Comparison of ENCODE assay signal across 8 cellular contexts in genomic region chrX:153944140-153944799, GRCh38. TPM values are rescaled to one million over a fixed set of nuclear protein-coding genes. Genes with fewer than 3 reads are reported as not detected.
A peak's percentile ranks its signal among the peaks of the same experiment; 100 is the strongest.
DNase-seq lines count a peak whose midpoint lies in the region; ATAC-seq, FAIRE-seq and TF ChIP-seq lines count a peak whose summit lies in the region.

Gene RENBP (minus strand): TSS chrX:153944643. CDS start chrX:153944610, 33 bp downstream.

- H3K9me3 ChIP-seq in iPS-18a (ENCODE audit: control insufficient read depth, low read depth, low read length): no peaks in the 10 kb centered on the region

- peaks cover under 1% of the 10 kb centered on the region for H3K36me3 ChIP-seq in iPS-18a (ENCODE audit: control insufficient read depth, low read depth, low read length)

- no peak within 1 kb of the TSS for H3K9ac ChIP-seq in iPS-18a (ENCODE audit: low read length)

- no peaks in the 10 kb centered on the region for H3K9me3 Mint-ChIP-seq in activated CD8-positive, alpha-beta memory T cell treated with anti-CD3 and anti-CD28 coated beads, Interleukin-2, amount 10 ng/mL, durations not matched to agents 7 days and 5 days (ENCODE audit: low read depth)
- H3K9me3 Mint-ChIP-seq in activated naive CD4-positive, alpha-beta T cell treated with anti-CD3 and anti-CD28 coated beads, Interleukin-2, amount 50 U/mL, for 24 hours: no peaks in the 10 kb centered on the region

- H3K27me3 Mint-ChIP-seq in activated CD8-positive, alpha-beta memory T cell treated with anti-CD3 and anti-CD28 coated beads, Interleukin-2, amount 10 ng/mL, durations not matched to agents 7 days and 5 days: no peaks in the 10 kb centered on the region
- no peaks in the 10 kb centered on the region for H3K27me3 Mint-ChIP-seq in activated naive CD4-positive, alpha-beta T cell treated with anti-CD3 and anti-CD28 coated beads, Interleukin-2, amount 50 U/mL, for 24 hours

- peak within 1 kb of the TSS; percentile 68 for H3K27ac Mint-ChIP-seq in activated CD8-positive, alpha-beta memory T cell treated with anti-CD3 and anti-CD28 coated beads, Interleukin-2, amount 10 ng/mL, durations not matched to agents 7 days and 5 days
- H3K27ac Mint-ChIP-seq in activated naive CD4-positive, alpha-beta T cell treated with anti-CD3 and anti-CD28 coated beads, Interleukin-2, amount 50 U/mL, for 24 hours: peak within 1 kb of the TSS; percentile 80

- H3K4me1 ChIP-seq in iPS-18a (ENCODE audit: control insufficient read depth, low read depth, low read length): peaks cover 2% of the 10 kb centered on the region

- peak; percentile 54 for ATAC-seq in activated CD8-positive, alpha-beta memory T cell treated with anti-CD3 and anti-CD28 coated beads, Interleukin-2, amount 10 ng/mL, durations not matched to agents 7 days and 5 days

- peaks cover 2% of the 10 kb centered on the region for H3K36me3 Mint-ChIP-seq in activated CD8-positive, alpha-beta memory T cell treated with anti-CD3 and anti-CD28 coated beads, Interleukin-2, amount 10 ng/mL, durations not matched to agents 7 days and 5 days
- peaks cover 3% of the 10 kb centered on the region for H3K36me3 Mint-ChIP-seq in activated naive CD4-positive, alpha-beta T cell treated with anti-CD3 and anti-CD28 coated beads, Interleukin-2, amount 50 U/mL, for 24 hours

- TF ChIP-seq POLR2A in H54 (IDR thresholded peaks at IDR 0.05; ENCODE audit: low read depth, low read length): no peak

- FAIRE-seq in H54 (lab: Jason Lieb, UNC): no peak

- peak within 1 kb of the TSS; percentile 63 for H3K4me3 Mint-ChIP-seq in activated CD8-positive, alpha-beta memory T cell treated with anti-CD3 and anti-CD28 coated beads, Interleukin-2, amount 10 ng/mL, durations not matched to agents 7 days and 5 days
- H3K4me3 Mint-ChIP-seq in activated naive CD4-positive, alpha-beta T cell treated with anti-CD3 and anti-CD28 coated beads, Interleukin-2, amount 50 U/mL, for 24 hours: peak within 1 kb of the TSS; percentile 79

- DNase-seq in activated CD8-positive, alpha-beta memory T cell treated with anti-CD3 and anti-CD28 coated beads, Interleukin-2, amount 10 ng/mL, durations not matched to agents 7 days and 5 days: peak; percentile 56
- DNase-seq in activated CD8-positive, alpha-beta memory T cell treated with anti-CD3 and anti-CD28 coated beads, Interleukin-2, amount 50 U/mL, for 48 hours: no peak
- peak; percentile 47 for DNase-seq in stimulated activated CD4-positive, alpha-beta T cell treated with anti-CD3 and anti-CD28 coated beads, Interleukin-4, amount 100 ng/mL, for 1 hour
- DNase-seq in H54 (ENCODE audit: insufficient read length, low spot score): no peak
- no peak for DNase-seq in NK-92 treated with Interleukin-12 subunit alpha and Interleukin-12 subunit beta, amount 100 ng/mL, for 24 hours (lab: John Stamatoyannopoulos, UW)
- no peak for DNase-seq in NCI-H1092 treated with DMSO at 0.1 percent for 48 hours (lab: John Stamatoyannopoulos, UW)

- CTCF ChIA-PET in activated CD8-positive, alpha-beta memory T cell treated with anti-CD3 and anti-CD28 coated beads, Interleukin-2, amount 10 ng/mL, durations not matched to agents 7 days and 5 days (lab: Charles Lee): interaction anchor here (0.8 to 11.0 kb wide), 5 partner anchors 9 to 181 kb away, joined by 3 to 190 read pairs (median 4); partner anchors contain the start of genes ARHGAP4, IDH3G, NAA10 and PLXNB3

- H3K27ac ChIP-seq in iPS-18a (ENCODE audit: low read length): no peak within 1 kb of the TSS

- H3K4me3 ChIP-seq in iPS-18a (ENCODE audit: low read length): peak within 1 kb of the TSS; percentile 7

- no peaks in the 10 kb centered on the region for H3K27me3 ChIP-seq in iPS-18a (ENCODE audit: control insufficient read depth, insufficient read depth, low read length)

- H3K4me1 Mint-ChIP-seq in activated CD8-positive, alpha-beta memory T cell treated with anti-CD3 and anti-CD28 coated beads, Interleukin-2, amount 10 ng/mL, durations not matched to agents 7 days and 5 days: peaks cover 16% of the 10 kb centered on the region
- H3K4me1 Mint-ChIP-seq in activated naive CD4-positive, alpha-beta T cell treated with anti-CD3 and anti-CD28 coated beads, Interleukin-2, amount 50 U/mL, for 24 hours: peaks cover 25% of the 10 kb centered on the region

RNA-seq across cellular contexts. Expression of gene RENBP, which starts in this region (rescaled TPM):
- total RNA-seq in activated CD8-positive, alpha-beta memory T cell treated with anti-CD3 and anti-CD28 coated beads, Interleukin-2, amount 10 ng/mL, durations not matched to agents 7 days and 5 days: 1 to 10 TPM; 6.8 to 7.5 TPM

Comparison
In these comparisons a context has a peak if more than half of its experiments do, and no peak if none do; other contexts are left out.
1. DNase-seq: peak in activated CD8-positive, alpha-beta memory T cell treated with anti-CD3 and anti-CD28 coated beads, Interleukin-2, amount 10 ng/mL, durations not matched to agents 7 days and 5 days (single experiment) and stimulated activated CD4-positive, alpha-beta T cell treated with anti-CD3 and anti-CD28 coated beads, Interleukin-4, amount 100 ng/mL, for 1 hour (single experiment); none in activated CD8-positive, alpha-beta memory T cell treated with anti-CD3 and anti-CD28 coated beads, Interleukin-2, amount 50 U/mL, for 48 hours (single experiment), H54 (single experiment), NK-92 treated with Interleukin-12 subunit alpha and Interleukin-12 subunit beta, amount 100 ng/mL, for 24 hours (single experiment) and NCI-H1092 treated with DMSO at 0.1 percent for 48 hours (single experiment).